ENCODE assay signal across 8 cellular contexts in genomic region chr9:105447814-105448812, GRCh38. TPM values are rescaled to one million over a fixed set of nuclear protein-coding genes. Genes with fewer than 3 reads are reported as not detected.
DNase-seq lines count a peak whose midpoint lies in the region; ATAC-seq and TF ChIP-seq lines count a peak whose summit lies in the region.

FSD1L (plus strand) TSS chr9:105448034; CDS start chr9:105448221, 187 bp downstream.

- H3K27ac ChIP-seq in prostate gland: peak within 1 kb of the TSS; percentile 60 to 64
- no peak within 1 kb of the TSS for H3K27ac ChIP-seq in urinary bladder (ENCODE audit: low read depth)

- H3K4me3 ChIP-seq in prostate gland (peak within 1 kb of the TSS; percentile 57 to 92), urinary bladder (ENCODE audit: low read depth, low read length) (peak within 1 kb of the TSS; percentile 92)

- no peak for TF ChIP-seq POLR2A in prostate gland (IDR thresholded peaks at IDR 0.05)

- H3K27me3 ChIP-seq in prostate gland (replicated peaks; ENCODE audit: insufficient read depth): no peaks in the 10 kb centered on the region

- ATAC-seq in HG02840 (IDR thresholded peaks at IDR 0.05; ENCODE audit: low FRiP score, unreplicated experiment): peak; percentile 94
- peak; percentile 98 for ATAC-seq in left ventricle myocardium superior

- DNase-seq in GM13977 (ENCODE audit: low spot score) (peak; percentile 92), NCI-H1417 treated with DMSO at 0.1 percent for 48 hours (lab: John Stamatoyannopoulos, UW) (peak; percentile 85), T follicular helper cell (ENCODE audit: low read depth) (peak; percentile 53), amniotic epithelial cell (ENCODE audit: low read depth) (peak; percentile 91), left ventricle myocardium superior (peak; percentile 97), prostate gland (ENCODE audit: low spot score) (peak; percentile 86)

- in situ Hi-C loops in GM13977 (cut with MboI; ENCODE audit: low pct_unique_long_range_greater_than_20kb, low sequenced_read_pairs, unreplicated experiment): loop anchor here (25.0 kb wide), 1 partner anchor 264 kb away; no protein-coding TSS in a partner anchor

- peak; percentile 29 for TF ChIP-seq CTCF in GM13977 (IDR thresholded peaks at IDR 0.05; ENCODE audit: extremely low read depth, insufficient read depth, missing control alignments)
- peak in 2 of 4 experiments; percentile 35 to 39 for TF ChIP-seq CTCF in prostate gland (IDR thresholded peaks at IDR 0.05)

- WGBS in prostate gland: under 1% methylated on average over 78 of the region's 87 CpGs
- 1% methylated on average over 87 of the region's 87 CpGs for WGBS in urinary bladder

- H3K4me1 ChIP-seq in prostate gland (replicated peaks) (no peaks in the 10 kb centered on the region), urinary bladder (ENCODE audit: insufficient read depth) (no peaks in the 10 kb centered on the region)

- H3K36me3 ChIP-seq in prostate gland (no peaks in the 10 kb centered on the region), urinary bladder (ENCODE audit: insufficient read depth) (no peaks in the 10 kb centered on the region)

- H3K9me3 ChIP-seq in prostate gland: no peaks in the 10 kb centered on the region

- intact Hi-C loops in left ventricle myocardium superior (cut with micrococcal nuclease) (no loop called here), prostate gland (cut with DNase I) (no loop called here)

RNA-seq across cellular contexts. Expression of gene FSD1L, which starts in this region (rescaled TPM):
- total RNA-seq in left ventricle myocardium superior (4.8 TPM), prostate gland (1 to 10 TPM; 1.6 to 4.8 TPM), urinary bladder (27.5 TPM)
- polyA plus RNA-seq in urinary bladder: 1.7 TPM
